ENCODE assay signal across 1 cellular context in the genomic region with DNA sequence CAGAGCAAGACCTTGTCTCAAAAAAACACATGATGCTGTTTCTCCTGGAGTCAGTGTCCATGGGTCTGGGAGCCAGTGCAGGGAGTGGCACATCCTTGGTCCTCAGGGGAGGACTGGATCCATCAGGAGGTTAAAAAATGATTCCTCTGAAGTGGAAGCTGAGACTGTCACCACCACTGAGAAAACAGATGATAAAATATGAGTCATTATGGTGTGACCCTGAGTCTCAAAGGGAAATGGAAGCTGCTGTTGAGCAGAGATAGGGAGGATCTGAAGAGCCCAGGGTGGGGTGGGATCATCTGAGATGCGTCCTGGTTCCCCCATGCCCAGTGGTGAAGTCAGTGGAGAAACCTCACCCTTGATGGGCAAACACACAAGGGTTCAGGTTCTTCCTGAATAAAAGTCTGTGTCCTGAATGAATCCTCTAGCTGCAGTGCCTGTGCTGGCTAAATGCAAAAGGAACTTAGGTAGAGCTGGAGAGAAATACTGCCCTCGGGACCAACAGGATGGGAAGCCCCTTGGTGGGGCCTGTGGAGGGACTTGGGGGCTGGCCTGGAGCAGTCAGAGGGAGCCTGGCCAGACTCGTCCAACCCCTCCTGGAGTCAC.
TF ChIP-seq lines count a peak whose summit lies in the region.

No MANE protein-coding gene starts in this region.

TF ChIP-seq in K562, 482 proteins besides CTCF, POLR2A, EP300 and RAD21 (continued from another document and continues in another):
- TF ChIP-seq, protein P1, sequence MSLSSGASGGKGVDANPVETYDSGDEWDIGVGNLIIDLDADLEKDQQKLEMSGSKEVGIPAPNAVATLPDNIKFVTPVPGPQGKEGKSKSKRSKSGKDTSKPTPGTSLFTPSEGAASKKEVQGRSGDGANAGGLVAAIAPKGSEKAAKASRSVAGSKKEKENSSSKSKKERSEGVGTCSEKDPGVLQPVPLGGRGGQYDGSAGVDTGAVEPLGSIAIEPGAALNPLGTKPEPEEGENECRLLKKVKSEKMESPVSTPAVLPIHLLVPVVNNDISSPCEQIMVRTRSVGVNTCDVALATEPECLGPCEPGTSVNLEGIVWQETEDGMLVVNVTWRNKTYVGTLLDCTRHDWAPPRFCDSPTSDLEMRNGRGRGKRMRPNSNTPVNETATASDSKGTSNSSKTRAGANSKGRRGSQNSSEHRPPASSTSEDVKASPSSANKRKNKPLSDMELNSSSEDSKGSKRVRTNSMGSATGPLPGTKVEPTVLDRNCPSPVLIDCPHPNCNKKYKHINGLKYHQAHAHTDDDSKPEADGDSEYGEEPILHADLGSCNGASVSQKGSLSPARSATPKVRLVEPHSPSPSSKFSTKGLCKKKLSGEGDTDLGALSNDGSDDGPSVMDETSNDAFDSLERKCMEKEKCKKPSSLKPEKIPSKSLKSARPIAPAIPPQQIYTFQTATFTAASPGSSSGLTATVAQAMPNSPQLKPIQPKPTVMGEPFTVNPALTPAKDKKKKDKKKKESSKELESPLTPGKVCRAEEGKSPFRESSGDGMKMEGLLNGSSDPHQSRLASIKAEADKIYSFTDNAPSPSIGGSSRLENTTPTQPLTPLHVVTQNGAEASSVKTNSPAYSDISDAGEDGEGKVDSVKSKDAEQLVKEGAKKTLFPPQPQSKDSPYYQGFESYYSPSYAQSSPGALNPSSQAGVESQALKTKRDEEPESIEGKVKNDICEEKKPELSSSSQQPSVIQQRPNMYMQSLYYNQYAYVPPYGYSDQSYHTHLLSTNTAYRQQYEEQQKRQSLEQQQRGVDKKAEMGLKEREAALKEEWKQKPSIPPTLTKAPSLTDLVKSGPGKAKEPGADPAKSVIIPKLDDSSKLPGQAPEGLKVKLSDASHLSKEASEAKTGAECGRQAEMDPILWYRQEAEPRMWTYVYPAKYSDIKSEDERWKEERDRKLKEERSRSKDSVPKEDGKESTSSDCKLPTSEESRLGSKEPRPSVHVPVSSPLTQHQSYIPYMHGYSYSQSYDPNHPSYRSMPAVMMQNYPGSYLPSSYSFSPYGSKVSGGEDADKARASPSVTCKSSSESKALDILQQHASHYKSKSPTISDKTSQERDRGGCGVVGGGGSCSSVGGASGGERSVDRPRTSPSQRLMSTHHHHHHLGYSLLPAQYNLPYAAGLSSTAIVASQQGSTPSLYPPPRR (CRISPR knock-in tag; IDR thresholded peaks at IDR 0.05; ENCODE audit: borderline replicate concordance), result peak; percentile 46; the same call in 1 of the 2 replicates
- TF ChIP-seq ZNF232 (CRISPR knock-in tag; IDR thresholded peaks at IDR 0.05) (no peak), ZNF197 (CRISPR knock-in tag; IDR thresholded peaks at IDR 0.05; ENCODE audit: low read depth) (peak; percentile 75; the same call in 1 of the 2 replicates), ILF3 (IDR thresholded peaks at IDR 0.05; ENCODE audit: borderline replicate concordance) (no peak), RB1 (IDR thresholded peaks at IDR 0.05; ENCODE audit: low read depth) (no peak), ZNF24 (IDR thresholded peaks at IDR 0.05) (no peak), COPS2 (conservative IDR thresholded peaks at IDR 0.05) (no peak), ELF4 (CRISPR knock-in tag; IDR thresholded peaks at IDR 0.05) (no peak; the same call in 1 of the 2 replicates), ARHGAP35 (IDR thresholded peaks at IDR 0.05; ENCODE audit: partially characterized antibody) (no peak), BRF1 (IDR thresholded peaks at IDR 0.05; ENCODE audit: borderline replicate concordance, extremely low read depth, insufficient read length) (no peak), PCBP1 (IDR thresholded peaks at IDR 0.05; ENCODE audit: low read depth, low read length, poor library complexity, severe bottlenecking) (no peak), GABPB2 (CRISPR knock-in tag; conservative IDR thresholded peaks at IDR 0.05) (no peak), ARID2 (IDR thresholded peaks at IDR 0.05) (no peak), BACH1 (tag; IDR thresholded peaks at IDR 0.05) (no peak; the same call in 1 of the 2 replicates), DMBX1 (CRISPR knock-in tag; IDR thresholded peaks at IDR 0.05; ENCODE audit: borderline replicate concordance) (peak; percentile 32; the same call in 1 of the 2 replicates), SIN3B (IDR thresholded peaks at IDR 0.05; ENCODE audit: low read depth) (no peak), NR1H2 (CRISPR knock-in tag; IDR thresholded peaks at IDR 0.05) (no peak), TBL1XR1 (IDR thresholded peaks at IDR 0.05; ENCODE audit: low read length in 2 of 2) (peak in 1 of 2 experiments; percentile 88; a peak in 2 of 4 replicates), GATAD2B (IDR thresholded peaks at IDR 0.05; ENCODE audit: borderline replicate concordance) (peak; percentile 93; the same call in 1 of the 2 replicates), HNRNPLL (IDR thresholded peaks at IDR 0.05; ENCODE audit: low read depth, low read length, poor library complexity, severe bottlenecking) (peak; percentile 6), LARP7 (IDR thresholded peaks at IDR 0.05) (no peak), GTF2A2 (tag; IDR thresholded peaks at IDR 0.05) (no peak), MCM7 (IDR thresholded peaks at IDR 0.05) (no peak), RBM15 (IDR thresholded peaks at IDR 0.05; ENCODE audit: insufficient read depth, low read length) (no peak), HDAC8 (tag; IDR thresholded peaks at IDR 0.05) (peak; percentile 68), ZNF507 (tag; conservative IDR thresholded peaks at IDR 0.05) (no peak), CC2D1A (IDR thresholded peaks at IDR 0.05) (peak; percentile 92; the same call in 1 of the 2 replicates), CBX3 (IDR thresholded peaks at IDR 0.05; ENCODE audit: borderline replicate concordance in 1 of 2, low read length in 2 of 2) (peak in 1 of 2 experiments; percentile 73; a peak in 1 of 3 replicates), CHCHD3 (CRISPR knock-in tag; IDR thresholded peaks at IDR 0.05) (no peak; the same call in 1 of the 2 replicates)
- TF ChIP-seq, protein P2, sequence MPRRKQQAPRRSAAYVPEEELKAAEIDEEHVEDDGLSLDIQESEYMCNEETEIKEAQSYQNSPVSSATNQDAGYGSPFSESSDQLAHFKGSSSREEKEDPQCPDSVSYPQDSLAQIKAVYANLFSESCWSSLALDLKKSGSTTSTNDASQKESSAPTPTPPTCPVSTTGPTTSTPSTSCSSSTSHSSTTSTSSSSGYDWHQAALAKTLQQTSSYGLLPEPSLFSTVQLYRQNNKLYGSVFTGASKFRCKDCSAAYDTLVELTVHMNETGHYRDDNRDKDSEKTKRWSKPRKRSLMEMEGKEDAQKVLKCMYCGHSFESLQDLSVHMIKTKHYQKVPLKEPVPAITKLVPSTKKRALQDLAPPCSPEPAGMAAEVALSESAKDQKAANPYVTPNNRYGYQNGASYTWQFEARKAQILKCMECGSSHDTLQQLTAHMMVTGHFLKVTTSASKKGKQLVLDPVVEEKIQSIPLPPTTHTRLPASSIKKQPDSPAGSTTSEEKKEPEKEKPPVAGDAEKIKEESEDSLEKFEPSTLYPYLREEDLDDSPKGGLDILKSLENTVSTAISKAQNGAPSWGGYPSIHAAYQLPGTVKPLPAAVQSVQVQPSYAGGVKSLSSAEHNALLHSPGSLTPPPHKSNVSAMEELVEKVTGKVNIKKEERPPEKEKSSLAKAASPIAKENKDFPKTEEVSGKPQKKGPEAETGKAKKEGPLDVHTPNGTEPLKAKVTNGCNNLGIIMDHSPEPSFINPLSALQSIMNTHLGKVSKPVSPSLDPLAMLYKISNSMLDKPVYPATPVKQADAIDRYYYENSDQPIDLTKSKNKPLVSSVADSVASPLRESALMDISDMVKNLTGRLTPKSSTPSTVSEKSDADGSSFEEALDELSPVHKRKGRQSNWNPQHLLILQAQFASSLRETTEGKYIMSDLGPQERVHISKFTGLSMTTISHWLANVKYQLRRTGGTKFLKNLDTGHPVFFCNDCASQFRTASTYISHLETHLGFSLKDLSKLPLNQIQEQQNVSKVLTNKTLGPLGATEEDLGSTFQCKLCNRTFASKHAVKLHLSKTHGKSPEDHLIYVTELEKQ (CRISPR knock-in tag; IDR thresholded peaks at IDR 0.05), result no peak
- TF ChIP-seq, protein P3, sequence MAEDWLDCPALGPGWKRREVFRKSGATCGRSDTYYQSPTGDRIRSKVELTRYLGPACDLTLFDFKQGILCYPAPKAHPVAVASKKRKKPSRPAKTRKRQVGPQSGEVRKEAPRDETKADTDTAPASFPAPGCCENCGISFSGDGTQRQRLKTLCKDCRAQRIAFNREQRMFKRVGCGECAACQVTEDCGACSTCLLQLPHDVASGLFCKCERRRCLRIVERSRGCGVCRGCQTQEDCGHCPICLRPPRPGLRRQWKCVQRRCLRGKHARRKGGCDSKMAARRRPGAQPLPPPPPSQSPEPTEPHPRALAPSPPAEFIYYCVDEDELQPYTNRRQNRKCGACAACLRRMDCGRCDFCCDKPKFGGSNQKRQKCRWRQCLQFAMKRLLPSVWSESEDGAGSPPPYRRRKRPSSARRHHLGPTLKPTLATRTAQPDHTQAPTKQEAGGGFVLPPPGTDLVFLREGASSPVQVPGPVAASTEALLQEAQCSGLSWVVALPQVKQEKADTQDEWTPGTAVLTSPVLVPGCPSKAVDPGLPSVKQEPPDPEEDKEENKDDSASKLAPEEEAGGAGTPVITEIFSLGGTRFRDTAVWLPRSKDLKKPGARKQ (CRISPR knock-in tag; IDR thresholded peaks at IDR 0.05), result no peak
- TF ChIP-seq, protein P4, sequence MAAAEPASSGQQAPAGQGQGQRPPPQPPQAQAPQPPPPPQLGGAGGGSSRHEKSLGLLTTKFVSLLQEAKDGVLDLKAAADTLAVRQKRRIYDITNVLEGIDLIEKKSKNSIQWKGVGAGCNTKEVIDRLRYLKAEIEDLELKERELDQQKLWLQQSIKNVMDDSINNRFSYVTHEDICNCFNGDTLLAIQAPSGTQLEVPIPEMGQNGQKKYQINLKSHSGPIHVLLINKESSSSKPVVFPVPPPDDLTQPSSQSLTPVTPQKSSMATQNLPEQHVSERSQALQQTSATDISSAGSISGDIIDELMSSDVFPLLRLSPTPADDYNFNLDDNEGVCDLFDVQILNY (CRISPR knock-in tag; IDR thresholded peaks at IDR 0.05), result no peak
- TF ChIP-seq, protein P5, sequence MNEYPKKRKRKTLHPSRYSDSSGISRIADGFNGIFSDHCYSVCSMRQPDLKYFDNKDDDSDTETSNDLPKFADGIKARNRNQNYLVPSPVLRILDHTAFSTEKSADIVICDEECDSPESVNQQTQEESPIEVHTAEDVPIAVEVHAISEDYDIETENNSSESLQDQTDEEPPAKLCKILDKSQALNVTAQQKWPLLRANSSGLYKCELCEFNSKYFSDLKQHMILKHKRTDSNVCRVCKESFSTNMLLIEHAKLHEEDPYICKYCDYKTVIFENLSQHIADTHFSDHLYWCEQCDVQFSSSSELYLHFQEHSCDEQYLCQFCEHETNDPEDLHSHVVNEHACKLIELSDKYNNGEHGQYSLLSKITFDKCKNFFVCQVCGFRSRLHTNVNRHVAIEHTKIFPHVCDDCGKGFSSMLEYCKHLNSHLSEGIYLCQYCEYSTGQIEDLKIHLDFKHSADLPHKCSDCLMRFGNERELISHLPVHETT (CRISPR knock-in tag; conservative IDR thresholded peaks at IDR 0.05 in 1 of 2, IDR thresholded peaks at IDR 0.05 in 1 of 2), result peak in 1 of 2 experiments; percentile 82; a peak in 2 of 4 replicates
- TF ChIP-seq, protein P6, sequence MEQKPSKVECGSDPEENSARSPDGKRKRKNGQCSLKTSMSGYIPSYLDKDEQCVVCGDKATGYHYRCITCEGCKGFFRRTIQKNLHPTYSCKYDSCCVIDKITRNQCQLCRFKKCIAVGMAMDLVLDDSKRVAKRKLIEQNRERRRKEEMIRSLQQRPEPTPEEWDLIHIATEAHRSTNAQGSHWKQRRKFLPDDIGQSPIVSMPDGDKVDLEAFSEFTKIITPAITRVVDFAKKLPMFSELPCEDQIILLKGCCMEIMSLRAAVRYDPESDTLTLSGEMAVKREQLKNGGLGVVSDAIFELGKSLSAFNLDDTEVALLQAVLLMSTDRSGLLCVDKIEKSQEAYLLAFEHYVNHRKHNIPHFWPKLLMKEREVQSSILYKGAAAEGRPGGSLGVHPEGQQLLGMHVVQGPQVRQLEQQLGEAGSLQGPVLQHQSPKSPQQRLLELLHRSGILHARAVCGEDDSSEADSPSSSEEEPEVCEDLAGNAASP (IDR thresholded peaks at IDR 0.05), result no peak
- TF ChIP-seq, protein P7, sequence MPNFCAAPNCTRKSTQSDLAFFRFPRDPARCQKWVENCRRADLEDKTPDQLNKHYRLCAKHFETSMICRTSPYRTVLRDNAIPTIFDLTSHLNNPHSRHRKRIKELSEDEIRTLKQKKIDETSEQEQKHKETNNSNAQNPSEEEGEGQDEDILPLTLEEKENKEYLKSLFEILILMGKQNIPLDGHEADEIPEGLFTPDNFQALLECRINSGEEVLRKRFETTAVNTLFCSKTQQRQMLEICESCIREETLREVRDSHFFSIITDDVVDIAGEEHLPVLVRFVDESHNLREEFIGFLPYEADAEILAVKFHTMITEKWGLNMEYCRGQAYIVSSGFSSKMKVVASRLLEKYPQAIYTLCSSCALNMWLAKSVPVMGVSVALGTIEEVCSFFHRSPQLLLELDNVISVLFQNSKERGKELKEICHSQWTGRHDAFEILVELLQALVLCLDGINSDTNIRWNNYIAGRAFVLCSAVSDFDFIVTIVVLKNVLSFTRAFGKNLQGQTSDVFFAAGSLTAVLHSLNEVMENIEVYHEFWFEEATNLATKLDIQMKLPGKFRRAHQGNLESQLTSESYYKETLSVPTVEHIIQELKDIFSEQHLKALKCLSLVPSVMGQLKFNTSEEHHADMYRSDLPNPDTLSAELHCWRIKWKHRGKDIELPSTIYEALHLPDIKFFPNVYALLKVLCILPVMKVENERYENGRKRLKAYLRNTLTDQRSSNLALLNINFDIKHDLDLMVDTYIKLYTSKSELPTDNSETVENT (CRISPR knock-in tag; IDR thresholded peaks at IDR 0.05), result no peak
- TF ChIP-seq, protein P8, sequence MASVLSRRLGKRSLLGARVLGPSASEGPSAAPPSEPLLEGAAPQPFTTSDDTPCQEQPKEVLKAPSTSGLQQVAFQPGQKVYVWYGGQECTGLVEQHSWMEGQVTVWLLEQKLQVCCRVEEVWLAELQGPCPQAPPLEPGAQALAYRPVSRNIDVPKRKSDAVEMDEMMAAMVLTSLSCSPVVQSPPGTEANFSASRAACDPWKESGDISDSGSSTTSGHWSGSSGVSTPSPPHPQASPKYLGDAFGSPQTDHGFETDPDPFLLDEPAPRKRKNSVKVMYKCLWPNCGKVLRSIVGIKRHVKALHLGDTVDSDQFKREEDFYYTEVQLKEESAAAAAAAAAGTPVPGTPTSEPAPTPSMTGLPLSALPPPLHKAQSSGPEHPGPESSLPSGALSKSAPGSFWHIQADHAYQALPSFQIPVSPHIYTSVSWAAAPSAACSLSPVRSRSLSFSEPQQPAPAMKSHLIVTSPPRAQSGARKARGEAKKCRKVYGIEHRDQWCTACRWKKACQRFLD (CRISPR knock-in tag; IDR thresholded peaks at IDR 0.05), result peak; percentile 92
- TF ChIP-seq, protein P9, sequence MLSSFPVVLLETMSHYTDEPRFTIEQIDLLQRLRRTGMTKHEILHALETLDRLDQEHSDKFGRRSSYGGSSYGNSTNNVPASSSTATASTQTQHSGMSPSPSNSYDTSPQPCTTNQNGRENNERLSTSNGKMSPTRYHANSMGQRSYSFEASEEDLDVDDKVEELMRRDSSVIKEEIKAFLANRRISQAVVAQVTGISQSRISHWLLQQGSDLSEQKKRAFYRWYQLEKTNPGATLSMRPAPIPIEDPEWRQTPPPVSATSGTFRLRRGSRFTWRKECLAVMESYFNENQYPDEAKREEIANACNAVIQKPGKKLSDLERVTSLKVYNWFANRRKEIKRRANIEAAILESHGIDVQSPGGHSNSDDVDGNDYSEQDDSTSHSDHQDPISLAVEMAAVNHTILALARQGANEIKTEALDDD (IDR thresholded peaks at IDR 0.05), result no peak
- TF ChIP-seq, protein P10, sequence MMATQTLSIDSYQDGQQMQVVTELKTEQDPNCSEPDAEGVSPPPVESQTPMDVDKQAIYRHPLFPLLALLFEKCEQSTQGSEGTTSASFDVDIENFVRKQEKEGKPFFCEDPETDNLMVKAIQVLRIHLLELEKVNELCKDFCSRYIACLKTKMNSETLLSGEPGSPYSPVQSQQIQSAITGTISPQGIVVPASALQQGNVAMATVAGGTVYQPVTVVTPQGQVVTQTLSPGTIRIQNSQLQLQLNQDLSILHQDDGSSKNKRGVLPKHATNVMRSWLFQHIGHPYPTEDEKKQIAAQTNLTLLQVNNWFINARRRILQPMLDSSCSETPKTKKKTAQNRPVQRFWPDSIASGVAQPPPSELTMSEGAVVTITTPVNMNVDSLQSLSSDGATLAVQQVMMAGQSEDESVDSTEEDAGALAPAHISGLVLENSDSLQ (IDR thresholded peaks at IDR 0.05), result peak; percentile 78
